Comparison of ENCODE assay signal across 8 cellular contexts in genomic region chr19:49487277-49488045, GRCh38. TPM values are rescaled to one million over a fixed set of nuclear protein-coding genes. Genes with fewer than 3 reads are reported as not detected.
DNase-seq lines count a peak whose midpoint lies in the region; ATAC-seq and TF ChIP-seq lines count a peak whose summit lies in the region.

Gene RPL13A, plus strand, starts transcription at chr19:49487608. Its CDS starts 22 bp downstream, at chr19:49487630.

- peak; percentile 98 for DNase-seq in GM12864 (ENCODE audit: low read depth)
- DNase-seq in NCI-H1417 (lab: John Stamatoyannopoulos, UW) = peak; percentile 97 to 100 (median 100)
- peak; percentile 90 to 94 for DNase-seq in SW 1271 (lab: John Stamatoyannopoulos, UW)
- peak; percentile 99 for DNase-seq in activated naive CD8-positive, alpha-beta T cell treated with anti-CD3 and anti-CD28 coated beads, Interleukin-2, amount 50 U/mL, for 16 hours (ENCODE audit: low read depth, low spot score)
- peak; percentile 100 for DNase-seq in Right ventricle myocardium inferior (ENCODE audit: missing footprints)
- peak; percentile 100 for DNase-seq in ovary
- DNase-seq in thyroid gland = peak; percentile 100

- H3K4me1 ChIP-seq in ovary (ENCODE audit: insufficient read depth) (peaks cover 9% of the 10 kb centered on the region), thyroid gland (peaks cover 18 to 20% of the 10 kb centered on the region in 2 donors)

- H3K36me3 ChIP-seq in ovary (no peaks in the 10 kb centered on the region), thyroid gland (peaks cover 29 to 31% of the 10 kb centered on the region in 2 donors)

- TF ChIP-seq POLR2A in ovary (IDR thresholded peaks at IDR 0.05) (peak; percentile 98), thyroid gland (IDR thresholded peaks at IDR 0.05) (peak; percentile 94 to 98)

- TF ChIP-seq CTCF in GM12864 (IDR thresholded peaks at IDR 0.05; ENCODE audit: low read depth, low read length, missing control alignments) (no peak), ovary (IDR thresholded peaks at IDR 0.05) (peak in 2 of 3 donors; percentile 20 to 22), thyroid gland (IDR thresholded peaks at IDR 0.05) (peak in 1 of 6 experiments; percentile 14)

- H3K9me3 ChIP-seq in ovary (no peaks in the 10 kb centered on the region), thyroid gland (no peaks in the 10 kb centered on the region)

- intact Hi-C loops in Right ventricle myocardium inferior (cut with DNase I) = loop anchor here (1.0 kb wide), 1 partner anchor 9 kb away; the partner anchor contains the start of gene RPS11
- intact Hi-C loops in ovary (cut with DNase I) = loop anchor here in 1 of 4 donors (10.0 kb wide), 1 partner anchor 187 kb away; the partner anchor contains the start of gene PRMT1
- intact Hi-C loops in thyroid gland (cut with DNase I) = no loop called here

- peak within 1 kb of the TSS; percentile 95 for H3K4me3 ChIP-seq in GM12864 (ENCODE audit: low read depth, low read length)
- peak within 1 kb of the TSS; percentile 65 for H3K4me3 ChIP-seq in ovary
- peak within 1 kb of the TSS; percentile 75 to 85 (median 78) for H3K4me3 ChIP-seq in thyroid gland (replicated peaks in 1 of 3)

- WGBS in ovary, 3 donors = 0 to 1% (median 0%) methylated on average over 44 to 57 of the region's 57 CpGs
- 1% methylated on average over 24 to 39 of the region's 57 CpGs for WGBS in thyroid gland, 2 donors

- peak; percentile 98 for ATAC-seq in HG02759 (IDR thresholded peaks at IDR 0.05; ENCODE audit: unreplicated experiment)
- peak; percentile 99 for ATAC-seq in Right ventricle myocardium inferior

- TF ChIP-seq EP300 in ovary (IDR thresholded peaks at IDR 0.05) = peak; percentile 46

- H3K27ac ChIP-seq in ovary (peak within 1 kb of the TSS; percentile 84), thyroid gland (peak within 1 kb of the TSS; percentile 73 to 89 (median 87))

- H3K27me3 ChIP-seq in ovary (no peaks in the 10 kb centered on the region), thyroid gland (no peaks in the 10 kb centered on the region)

RNA-seq across cellular contexts. Expression of gene RPL13A, which starts in this region (rescaled TPM):
- total RNA-seq in Right ventricle myocardium inferior = 1,486 TPM
- 1,000 to 10,000 TPM; 4,998 to 9,736 (median 6,664) TPM for total RNA-seq in ovary
- 1,000 to 10,000 TPM; 3,682 to 6,907 TPM for polyA plus RNA-seq in ovary
- total RNA-seq in thyroid gland = 1,000 to 10,000 TPM; 1,542 to 2,853 (median 2,123) TPM

Comparison
In these comparisons a context has a peak if more than half of its experiments do, and no peak if none do; other contexts are left out.
1. Peak in every context shown above with its lines: DNase-seq, ATAC-seq, H3K4me3 ChIP-seq and H3K27ac ChIP-seq.